ENCODE assay signal across 16 cellular contexts in the genomic region with DNA sequence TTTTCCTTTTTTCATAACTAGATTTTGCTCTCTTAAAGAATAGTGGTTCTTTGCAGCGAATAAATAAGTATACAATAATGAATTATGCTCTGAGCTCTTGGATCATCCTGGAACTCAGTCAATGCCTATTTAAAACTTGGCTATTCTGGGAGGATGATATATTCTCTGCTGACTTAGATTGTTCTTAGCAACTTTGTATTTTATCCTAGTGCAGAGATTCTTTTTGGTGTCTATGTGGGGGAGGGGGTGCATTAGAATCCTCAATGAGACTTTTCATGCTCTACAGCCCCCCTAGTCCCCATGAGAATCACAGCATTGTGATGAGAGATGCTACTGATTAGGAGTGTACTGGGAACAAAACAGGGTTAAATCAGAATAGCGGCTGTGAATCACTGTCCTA. TPM values are rescaled to one million over a fixed set of nuclear protein-coding genes. Genes with fewer than 3 reads are reported as not detected.
DNase-seq lines count a peak whose midpoint lies in the region; ATAC-seq and TF ChIP-seq lines count a peak whose summit lies in the region.
"Had no signal": no experiment of that assay in that cellular context is flagged by ENCODE, and none has a peak within 500 bp of the region (broad histone marks: within the 10 kb centered on the region; RNA-seq: fewer than 3 reads in every experiment).

No MANE protein-coding gene starts in this region.

- CTCF ChIA-PET in WTC11 (lab: Charles Lee), result interaction anchor here (1.0 to 1.6 kb wide), 3 partner anchors 9 to 63 kb away, joined by 3 to 5 read pairs (median 4); a partner anchor contains a TSS

- H3K9me3 Mint-ChIP-seq in WTC11, result peaks cover 40% of the 10 kb centered on the region
- H3K9me3 Mint-ChIP-seq: CD4-positive, CD25-positive, alpha-beta regulatory T cell had no signal

- no peaks in the 10 kb centered on the region for H3K9me3 ChIP-seq in testis

- H3K4me1 Mint-ChIP-seq in WTC11, result peaks cover 73% of the 10 kb centered on the region
- H3K4me1 Mint-ChIP-seq: CD4-positive, CD25-positive, alpha-beta regulatory T cell had no signal

- TF ChIP-seq CTCF in WTC11 (IDR thresholded peaks at IDR 0.05) (no peak), testis (IDR thresholded peaks at IDR 0.05) (no peak)

- H3K27me3 ChIP-seq in testis (no peaks in the 10 kb centered on the region), H7 (ENCODE audit: control insufficient read depth, insufficient read depth, low read length) (no peaks in the 10 kb centered on the region)

- peaks cover 22% of the 10 kb centered on the region for H3K4me1 ChIP-seq in testis

- no peaks in the 10 kb centered on the region for H3K27me3 Mint-ChIP-seq in WTC11 (ENCODE audit: low read depth)

- intact Hi-C loops in left cardiac atrium (cut with DNase I) (no loop called here), testis (cut with DNase I; ENCODE audit: low total_unique reads) (no loop called here)

- H3K36me3 Mint-ChIP-seq in WTC11, result peaks cover 54% of the 10 kb centered on the region

- ATAC-seq in WTC11, result no peak
- ATAC-seq in left cardiac atrium, result peak; percentile 47 to 64
- ATAC-seq in HG03342 (IDR thresholded peaks at IDR 0.05; ENCODE audit: unreplicated experiment), result no peak

- POLR2A ChIA-PET in WTC11 (lab: Charles Lee), result no interaction called here

- TF ChIP-seq POLR2A in testis (IDR thresholded peaks at IDR 0.05), result no peak

- no peaks in the 10 kb centered on the region for H3K36me3 ChIP-seq in testis (ENCODE audit: low read depth, missing control alignments)
- H3K36me3 ChIP-seq in H7 (replicated peaks; ENCODE audit: control insufficient read depth, insufficient read depth, low read length), result no peaks in the 10 kb centered on the region; the same call in 1 of the 2 replicates

- peak overlapping the region; percentile 71 to 78 for H3K27ac ChIP-seq in testis

- peak overlapping the region; percentile 98 for H3K27ac Mint-ChIP-seq in WTC11
- H3K27ac Mint-ChIP-seq: CD4-positive, CD25-positive, alpha-beta regulatory T cell had no signal

- H3K4me3 ChIP-seq in testis (no peak overlapping the region), H7 (ENCODE audit: insufficient read depth, low read depth, low read length) (no peak overlapping the region)

- peak overlapping the region; percentile 50 for H3K4me3 Mint-ChIP-seq in WTC11
- H3K4me3 Mint-ChIP-seq: CD4-positive, CD25-positive, alpha-beta regulatory T cell had no signal

- WGBS in testis, 2 donors, result 56 to 66% methylated on average over 2 of the region's 2 CpGs

- DNase-seq in WTC11 (ENCODE audit: low spot score), result no peak
- DNase-seq in left cardiac atrium, result no peak
- DNase-seq in myocyte (ENCODE audit: low read depth), result peak; percentile 26
- DNase-seq in testis, result peak; percentile 77
- DNase-seq in H7, result no peak
- no peak for DNase-seq in NCI-H187 treated with DMSO at 0.1 percent for 48 hours (lab: John Stamatoyannopoulos, UW)
- DNase-seq: ACHN; CD4-positive, CD25-positive, alpha-beta regulatory T cell; DMS79 treated with DMSO at 0.1 percent for 48 hours; GDM1; IMR-90; NCI-H1417 treated with DMSO at 0.1 percent for 48 hours; NCI-H2081; NCI-H510A treated with DMSO at 0.1 percent for 48 hours; SIG-M5 had no signal

TF ChIP-seq in WTC11, 78 proteins besides CTCF, POLR2A, EP300 and RAD21:
- TF ChIP-seq GABPB1 (CRISPR knock-in tag; IDR thresholded peaks at IDR 0.05), result no peak
- TF ChIP-seq, protein P1, sequence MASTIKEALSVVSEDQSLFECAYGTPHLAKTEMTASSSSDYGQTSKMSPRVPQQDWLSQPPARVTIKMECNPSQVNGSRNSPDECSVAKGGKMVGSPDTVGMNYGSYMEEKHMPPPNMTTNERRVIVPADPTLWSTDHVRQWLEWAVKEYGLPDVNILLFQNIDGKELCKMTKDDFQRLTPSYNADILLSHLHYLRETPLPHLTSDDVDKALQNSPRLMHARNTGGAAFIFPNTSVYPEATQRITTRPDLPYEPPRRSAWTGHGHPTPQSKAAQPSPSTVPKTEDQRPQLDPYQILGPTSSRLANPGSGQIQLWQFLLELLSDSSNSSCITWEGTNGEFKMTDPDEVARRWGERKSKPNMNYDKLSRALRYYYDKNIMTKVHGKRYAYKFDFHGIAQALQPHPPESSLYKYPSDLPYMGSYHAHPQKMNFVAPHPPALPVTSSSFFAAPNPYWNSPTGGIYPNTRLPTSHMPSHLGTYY (CRISPR knock-in tag; IDR thresholded peaks at IDR 0.05), result no peak
- TF ChIP-seq, protein P2, sequence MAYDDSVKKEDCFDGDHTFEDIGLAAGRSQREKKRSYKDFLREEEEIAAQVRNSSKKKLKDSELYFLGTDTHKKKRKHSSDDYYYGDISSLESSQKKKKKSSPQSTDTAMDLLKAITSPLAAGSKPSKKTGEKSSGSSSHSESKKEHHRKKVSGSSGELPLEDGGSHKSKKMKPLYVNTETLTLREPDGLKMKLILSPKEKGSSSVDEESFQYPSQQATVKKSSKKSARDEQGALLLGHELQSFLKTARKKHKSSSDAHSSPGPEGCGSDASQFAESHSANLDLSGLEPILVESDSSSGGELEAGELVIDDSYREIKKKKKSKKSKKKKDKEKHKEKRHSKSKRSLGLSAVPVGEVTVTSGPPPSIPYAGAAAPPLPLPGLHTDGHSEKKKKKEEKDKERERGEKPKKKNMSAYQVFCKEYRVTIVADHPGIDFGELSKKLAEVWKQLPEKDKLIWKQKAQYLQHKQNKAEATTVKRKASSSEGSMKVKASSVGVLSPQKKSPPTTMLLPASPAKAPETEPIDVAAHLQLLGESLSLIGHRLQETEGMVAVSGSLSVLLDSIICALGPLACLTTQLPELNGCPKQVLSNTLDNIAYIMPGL (CRISPR knock-in tag; IDR thresholded peaks at IDR 0.05), result no peak

RNA-seq across cellular contexts. Expression of a gene that starts 8.8 kb away (rescaled TPM):
- total RNA-seq in WTC11 (2021) (66.3 to 91.1 TPM (median 78.4 TPM) in 3 replicates), left cardiac atrium (10 to 100 TPM; 65.7 to 69.5 TPM), myocyte (51.2 and 55.8 TPM in 2 replicates), testis (100 to 1,000 TPM; 133 to 231 TPM)
- polyA plus RNA-seq in myocyte (2012), result 131 TPM
- polyA plus RNA-seq in testis (ENCODE audit: insufficient read depth, low read depth, low replicate concordance), result 134 TPM
- total RNA-seq in H7 (2014; rRNA removed; shearing (Covaris generic)), result 23.2 and 27.7 TPM in 2 replicates

Comparison
In these comparisons a context has a peak if more than half of its experiments do, and no peak if none do; other contexts are left out.
1. ATAC-seq: peak in left cardiac atrium (2 of 2); none in WTC11 (single experiment) and HG03342 (single experiment).
2. DNase-seq: peak in myocyte (single experiment) and testis (single experiment); none in WTC11 (single experiment), left cardiac atrium (single experiment), H7 (single experiment) and NCI-H187 treated with DMSO at 0.1 percent for 48 hours (single experiment).